8 cellular contexts compared by ENCODE assay signal in genomic region chr4:42750091-42750490, GRCh38.
DNase-seq lines count a peak whose midpoint lies in the region; ATAC-seq and TF ChIP-seq lines count a peak whose summit lies in the region.

No MANE protein-coding gene starts in this region.

- 35 to 43% methylated on average over 1 of the region's 1 CpG for WGBS in GM23248 (ENCODE audit: low coverage in 1 of 2, low lambda C conversion rate in 2 of 2, missing lambda C conversion rate in 2 of 2), 2 experiments

- no peak overlapping the region for H2AFZ ChIP-seq in GM23248

- H3K9me2 ChIP-seq in GM23248 (ENCODE audit: insufficient read depth), result no peaks in the 10 kb centered on the region

- H3K79me2 ChIP-seq in GM23248 (ENCODE audit: insufficient read depth), result no peaks in the 10 kb centered on the region

- H4K20me1 ChIP-seq in GM23248 (ENCODE audit: insufficient read depth), result no peaks in the 10 kb centered on the region

- DNase-seq in COR-L47 (lab: John Stamatoyannopoulos, UW), result peak; percentile 57
- DNase-seq in NCI-H82 treated with DMSO at 0.1 percent for 48 hours (lab: John Stamatoyannopoulos, UW; ENCODE audit: unreplicated experiment), result peak; percentile 32
- peak; percentile 8 for DNase-seq in fibroblast of pulmonary artery (ENCODE audit: low read depth)
- no peak for DNase-seq in upper lobe of right lung
- DNase-seq in NK-92 (lab: John Stamatoyannopoulos, UW; ENCODE audit: unreplicated experiment), result no peak
- DNase-seq in GM23248, result no peak
- no peak for DNase-seq in effector memory CD4-positive, alpha-beta T cell

- in situ Hi-C loops in GM23248 (cut with MboI), result no loop called here

- H3K9ac ChIP-seq in GM23248, result no peak overlapping the region

- ATAC-seq in GM19452 (IDR thresholded peaks at IDR 0.05; ENCODE audit: unreplicated experiment) (peak; percentile 63), upper lobe of right lung (peak; percentile 85)

- no peak overlapping the region for H3K27ac ChIP-seq in upper lobe of right lung
- no peak overlapping the region for H3K27ac ChIP-seq in GM23248
- H3K27ac ChIP-seq in effector memory CD4-positive, alpha-beta T cell (ENCODE audit: insufficient read depth, low read length, poor library complexity, severe bottlenecking), result no peak overlapping the region

- H3K27me3 ChIP-seq in upper lobe of right lung (no peaks in the 10 kb centered on the region), GM23248 (replicated peaks; ENCODE audit: insufficient read depth) (no peaks in the 10 kb centered on the region)
- H3K27me3 ChIP-seq in effector memory CD4-positive, alpha-beta T cell (replicated peaks; ENCODE audit: control insufficient read depth, insufficient read depth, low read length, poor library complexity, severe bottlenecking), result no peaks in the 10 kb centered on the region

- no peaks in the 10 kb centered on the region for H3K36me3 ChIP-seq in upper lobe of right lung
- H3K36me3 ChIP-seq in GM23248 (ENCODE audit: low read depth), result no peaks in the 10 kb centered on the region
- H3K36me3 ChIP-seq in effector memory CD4-positive, alpha-beta T cell (ENCODE audit: control insufficient read depth, insufficient read depth, low read length), result no peaks in the 10 kb centered on the region

- H3K4me2 ChIP-seq in GM23248 (ENCODE audit: unreplicated experiment), result no peak overlapping the region

- H3K4me3 ChIP-seq in fibroblast of pulmonary artery (replicated peaks; ENCODE audit: low read depth, low read length), result no peak overlapping the region
- no peak overlapping the region for H3K4me3 ChIP-seq in upper lobe of right lung
- no peak overlapping the region for H3K4me3 ChIP-seq in GM23248
- no peak overlapping the region for H3K4me3 ChIP-seq in effector memory CD4-positive, alpha-beta T cell (ENCODE audit: insufficient read depth, low read depth, low read length, poor library complexity, severe bottlenecking)

- intact Hi-C loops in upper lobe of right lung (cut with DNase I), result no loop called here

- H3K9me3 ChIP-seq in upper lobe of right lung, result no peaks in the 10 kb centered on the region
- H3K9me3 ChIP-seq in GM23248 (ENCODE audit: low read depth), result no peaks in the 10 kb centered on the region
- no peaks in the 10 kb centered on the region for H3K9me3 ChIP-seq in effector memory CD4-positive, alpha-beta T cell (ENCODE audit: control insufficient read depth, low read length)

- H3K4me1 ChIP-seq in upper lobe of right lung (no peaks in the 10 kb centered on the region), GM23248 (ENCODE audit: insufficient read depth) (no peaks in the 10 kb centered on the region)
- no peaks in the 10 kb centered on the region for H3K4me1 ChIP-seq in effector memory CD4-positive, alpha-beta T cell (ENCODE audit: control insufficient read depth, insufficient read depth, low read length, poor library complexity, severe bottlenecking)

- TF ChIP-seq CTCF in fibroblast of pulmonary artery (IDR thresholded peaks at IDR 0.05; ENCODE audit: low read length, missing control alignments) (no peak), upper lobe of right lung (IDR thresholded peaks at IDR 0.05) (peak; percentile 41)

- H3F3A ChIP-seq in GM23248 (ENCODE audit: insufficient read depth), result no peaks in the 10 kb centered on the region

Comparison
In these comparisons a context has a peak if more than half of its experiments do, and no peak if none do; other contexts are left out.
1. DNase-seq: peak in COR-L47 (single experiment), NCI-H82 treated with DMSO at 0.1 percent for 48 hours (single experiment) and fibroblast of pulmonary artery (single experiment); none in upper lobe of right lung (single experiment), NK-92 (single experiment), GM23248 (single experiment) and effector memory CD4-positive, alpha-beta T cell (0 of 3).